Comparison of ENCODE assay signal across 14 cellular contexts in the genomic region with DNA sequence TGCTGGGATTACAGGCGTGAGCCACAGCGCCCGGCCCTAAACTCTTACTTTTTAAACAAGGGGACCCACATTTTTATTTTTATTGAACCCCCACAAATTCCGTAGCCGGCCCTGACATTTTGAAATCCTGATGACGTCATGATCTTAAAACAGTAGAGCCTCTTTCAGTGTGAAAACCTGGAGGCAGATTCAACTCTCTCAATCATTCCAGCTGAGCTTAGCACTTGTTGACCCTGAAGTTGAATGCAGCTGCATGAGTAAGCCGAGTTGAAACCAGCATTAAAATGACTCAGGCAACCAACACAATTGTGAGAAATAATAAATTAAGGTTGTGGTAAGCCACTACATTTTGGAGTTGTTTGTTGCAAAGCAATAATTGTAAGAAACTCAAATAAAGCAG.
A peak's percentile ranks its signal among the peaks of the same experiment; 100 is the strongest.
DNase-seq lines count a peak whose midpoint lies in the region; ATAC-seq, FAIRE-seq and TF ChIP-seq lines count a peak whose summit lies in the region.
"Had no signal": no experiment of that assay in that cellular context is flagged by ENCODE, and none has a peak within 500 bp of the region (broad histone marks: within the 10 kb centered on the region; RNA-seq: fewer than 3 reads in every experiment).

No MANE protein-coding gene starts in this region.

- H3K4me3 ChIP-seq in AG10803 (ENCODE audit: low read length) (no peak overlapping the region), KMS-11 (IDR thresholded peaks at IDR 0.05; ENCODE audit: insufficient read depth, low read depth, low read length) (no peak overlapping the region), bronchial epithelial cell (ENCODE audit: low read depth, low read length) (no peak overlapping the region), adrenal gland (no peak overlapping the region)

- H3K36me3 Mint-ChIP-seq in glutamatergic neuron (ENCODE audit: unreplicated experiment) = no peaks in the 10 kb centered on the region

- intact Hi-C loops in adrenal gland (cut with DNase I) = no loop called here

- H3K27ac Mint-ChIP-seq in glutamatergic neuron (ENCODE audit: unreplicated experiment) = no peak overlapping the region
- H3K27ac Mint-ChIP-seq: B cell; T-helper 1 cell treated with Interleukin-12 subunit alpha and Interleukin-12 subunit beta and Interleukin-4 antibody, amounts not matched to agents 30 μg/mL and 1 μg/mL, for 36 hours had no signal

- H3K27me3 ChIP-seq in KMS-11 (ENCODE audit: insufficient read depth, low read depth) (no peaks in the 10 kb centered on the region), bronchial epithelial cell (ENCODE audit: control insufficient read depth, insufficient read depth, low read length) (no peaks in the 10 kb centered on the region), adrenal gland (no peaks in the 10 kb centered on the region)

- no peak for ATAC-seq in HG03439 (IDR thresholded peaks at IDR 0.05; ENCODE audit: unreplicated experiment)

- no peaks in the 10 kb centered on the region for H3K79me2 ChIP-seq in KMS-11 (ENCODE audit: insufficient read depth, low read depth)
- H3K79me2 ChIP-seq: parathyroid adenoma had no signal

- TF ChIP-seq CTCF in AG10803 (conservative IDR thresholded peaks at IDR 0.05; ENCODE audit: low read length) (no peak), KMS-11 (conservative IDR thresholded peaks at IDR 0.05; ENCODE audit: low read depth, low read length) (no peak), bronchial epithelial cell (IDR thresholded peaks at IDR 0.05; ENCODE audit: insufficient read depth, low read length, severe bottlenecking) (no peak), glutamatergic neuron (IDR thresholded peaks at IDR 0.05; ENCODE audit: partially characterized antibody, unreplicated experiment) (no peak), adrenal gland (IDR thresholded peaks at IDR 0.05) (no peak)

- H2AFZ ChIP-seq in KMS-11 (ENCODE audit: low read depth) = peak overlapping the region; percentile 34
- H2AFZ ChIP-seq: parathyroid adenoma had no signal

- no peaks in the 10 kb centered on the region for H3K9me3 Mint-ChIP-seq in glutamatergic neuron (ENCODE audit: unreplicated experiment)
- H3K9me3 Mint-ChIP-seq: T-helper 1 cell treated with Interleukin-12 subunit alpha and Interleukin-12 subunit beta and Interleukin-4 antibody, amounts not matched to agents 30 μg/mL and 1 μg/mL, for 36 hours had no signal

- H3K9me3 ChIP-seq in adrenal gland (replicated peaks in 1 of 3) = no peaks in the 10 kb centered on the region

- no peaks in the 10 kb centered on the region for H3K4me1 Mint-ChIP-seq in glutamatergic neuron (ENCODE audit: low read depth, unreplicated experiment)
- H3K4me1 Mint-ChIP-seq: B cell had no signal

- peak overlapping the region; percentile 44; the same call in 1 of the 2 replicates for H3K4me2 ChIP-seq in KMS-11

- H4K20me1 ChIP-seq in KMS-11 (ENCODE audit: insufficient read depth) = no peaks in the 10 kb centered on the region

- TF ChIP-seq POLR2A in adrenal gland (IDR thresholded peaks at IDR 0.05) = no peak

- H3K9ac ChIP-seq in KMS-11 = peak overlapping the region; percentile 20; the same call in 1 of the 2 replicates
- H3K9ac ChIP-seq: parathyroid adenoma had no signal

- H3K4me1 ChIP-seq in KMS-11 (ENCODE audit: low read depth, poor library complexity, severe bottlenecking) (peaks cover 35% of the 10 kb centered on the region), adrenal gland (replicated peaks in 1 of 2) (no peaks in the 10 kb centered on the region)
- H3K4me1 ChIP-seq: parathyroid adenoma had no signal

- WGBS in adrenal gland, 4 donors = 63 to 72% (median 69%) methylated on average over 7 of the region's 7 CpGs

- no peaks in the 10 kb centered on the region for H3K27me3 Mint-ChIP-seq in glutamatergic neuron (ENCODE audit: unreplicated experiment)
- H3K27me3 Mint-ChIP-seq: B cell had no signal

- DNase-seq in AG10803 (ENCODE audit: low read depth) = peak; percentile 76
- DNase-seq in bronchial epithelial cell (ENCODE audit: low read depth) = peak; percentile 86
- DNase-seq in kidney glomerular epithelial cell (lab: John Stamatoyannopoulos, UW) = peak; percentile 58
- DNase-seq in glutamatergic neuron = no peak
- no peak for DNase-seq in NCI-H2227 treated with DMSO at 0.1 percent for 48 hours (lab: John Stamatoyannopoulos, UW)
- DNase-seq in adrenal gland = no peak
- DNase-seq: activated CD4-positive, alpha-beta T cell treated with anti-CD3 and anti-CD28 coated beads for 4 hours; DND-41; midbrain had no signal

- no peak overlapping the region for H3K4me3 Mint-ChIP-seq in glutamatergic neuron (ENCODE audit: unreplicated experiment)
- H3K4me3 Mint-ChIP-seq: B cell; T-helper 1 cell treated with Interleukin-12 subunit alpha and Interleukin-12 subunit beta and Interleukin-4 antibody, amounts not matched to agents 30 μg/mL and 1 μg/mL, for 36 hours had no signal

- no peak for FAIRE-seq in bronchial epithelial cell (lab: Jason Lieb, UNC)

- H3K36me3 ChIP-seq in KMS-11 (ENCODE audit: insufficient read depth) (no peaks in the 10 kb centered on the region), bronchial epithelial cell (ENCODE audit: control insufficient read depth, insufficient read depth, low read length) (no peaks in the 10 kb centered on the region), adrenal gland (replicated peaks in 1 of 2) (no peaks in the 10 kb centered on the region)

- H3K27ac ChIP-seq in KMS-11 (peak overlapping the region; percentile 79), adrenal gland (no peak overlapping the region)
- H3K27ac ChIP-seq: parathyroid adenoma had no signal

Comparison
In these comparisons a context has a peak if more than half of its experiments do, and no peak if none do; other contexts are left out.
1. DNase-seq: peak in AG10803 (single experiment), bronchial epithelial cell (single experiment) and kidney glomerular epithelial cell (single experiment); none in glutamatergic neuron (single experiment), NCI-H2227 treated with DMSO at 0.1 percent for 48 hours (single experiment) and adrenal gland (0 of 7).